In genomic region chr10:96513686-96514551, GRCh38 we compare ENCODE assay signal across 8 cellular contexts. TPM values are rescaled to one million over a fixed set of nuclear protein-coding genes. Genes with fewer than 3 reads are reported as not detected.
A peak's percentile ranks its signal among the peaks of the same experiment; 100 is the strongest.
DNase-seq lines count a peak whose midpoint lies in the region; ATAC-seq, FAIRE-seq and TF ChIP-seq lines count a peak whose summit lies in the region.

TSS of gene TLL2 (minus strand) at chr10:96513926. CDS start at chr10:96513685, 241 bp downstream.

- H3K9me3 ChIP-seq in HCT116 (ENCODE audit: control insufficient read depth in 1 of 2, insufficient read depth in 1 of 2, low read depth in 1 of 2, low read length in 2 of 2), result no peaks in the 10 kb centered on the region
- H3K9me3 ChIP-seq in MM.1S (replicated peaks; ENCODE audit: insufficient read depth, low read length), result no peaks in the 10 kb centered on the region
- H3K9me3 ChIP-seq in SJCRH30 (replicated peaks), result no peaks in the 10 kb centered on the region

- CTCF ChIA-PET in GM10248 (lab: Yijun Ruan, JAX) (interaction anchor here (0.6 to 3.7 kb wide), 28 partner anchors 9 to 711 kb away, joined by 3 to 22 read pairs (median 4); no protein-coding TSS in a partner anchor), HCT116 (lab: Charles Lee) (interaction anchor here (0.7 to 2.8 kb wide), 12 partner anchors 10 to 144 kb away, joined by 3 to 11 read pairs (median 4); no protein-coding TSS in a partner anchor)

- TF ChIP-seq CTCF in GM10248 (IDR thresholded peaks at IDR 0.05; ENCODE audit: control extremely low read depth, extremely low read depth, low read depth, missing control alignments) (peak; percentile 53), HCT116 (IDR thresholded peaks at IDR 0.05 in 2 of 3, conservative IDR thresholded peaks at IDR 0.05 in 1 of 3; ENCODE audit: borderline replicate concordance in 1 of 3, insufficient read depth in 1 of 3, low read depth in 2 of 3, low read length in 2 of 3) (peak; percentile 40 to 67 (median 55)), MM.1S (IDR thresholded peaks at IDR 0.05; ENCODE audit: low read length) (peak; percentile 50), omental fat pad (IDR thresholded peaks at IDR 0.05) (no peak)

- ATAC-seq in HCT116 (peak; percentile 96), omental fat pad (ENCODE audit: low FRiP score) (peak; percentile 96)

- no peaks in the 10 kb centered on the region for H3K9me3 Mint-ChIP-seq in activated naive CD4-positive, alpha-beta T cell treated with anti-CD3 and anti-CD28 coated beads, Interleukin-2, amount 50 U/mL, for 24 hours

- H3K4me1 ChIP-seq in HCT116 (ENCODE audit: control insufficient read depth in 1 of 2, insufficient read depth in 2 of 2, low read length in 2 of 2) (peaks cover 0 to 21% of the 10 kb centered on the region in 2 experiments; a peak in 2 of 4 replicates), MM.1S (ENCODE audit: low read length) (peaks cover 13% of the 10 kb centered on the region), SJCRH30 (peaks cover 7% of the 10 kb centered on the region)

- H3K9me2 ChIP-seq in HCT116 (ENCODE audit: insufficient read depth) (no peaks in the 10 kb centered on the region), MM.1S (replicated peaks; ENCODE audit: insufficient read depth, low read length) (no peaks in the 10 kb centered on the region)

- H3K9ac ChIP-seq in HCT116 (ENCODE audit: low read length) (peak within 1 kb of the TSS; percentile 44; the same call in 1 of the 2 replicates), MM.1S (ENCODE audit: low read length) (peak within 1 kb of the TSS; percentile 16; the same call in 1 of the 2 replicates)

- DNase-seq in GM10248 (ENCODE audit: extremely low spot score) (peak; percentile 89), HCT116 (ENCODE audit: low read depth, low spot score) (peak; percentile 59), MM.1S (peak; percentile 91), SJCRH30 (peak; percentile 88 to 91), head of caudate nucleus (peak; percentile 76 to 96 (median 90)), omental fat pad (ENCODE audit: low spot score) (peak; percentile 54), urothelium cell line (ENCODE audit: low spot score) (peak; percentile 92)

- H3K79me2 ChIP-seq in HCT116 (ENCODE audit: insufficient read depth, low read length) (no peaks in the 10 kb centered on the region), MM.1S (ENCODE audit: low read length) (no peaks in the 10 kb centered on the region)

- peaks cover 2% of the 10 kb centered on the region for H3K36me3 Mint-ChIP-seq in activated naive CD4-positive, alpha-beta T cell treated with anti-CD3 and anti-CD28 coated beads, Interleukin-2, amount 50 U/mL, for 24 hours

- peak; percentile 60 for TF ChIP-seq RAD21 in HCT116 (IDR thresholded peaks at IDR 0.05; ENCODE audit: low read depth)

- peak; percentile 30 for FAIRE-seq in urothelium cell line (lab: Jason Lieb, UNC)

- H4K20me1 ChIP-seq in HCT116 (ENCODE audit: insufficient read depth) (no peaks in the 10 kb centered on the region), MM.1S (ENCODE audit: insufficient read depth, low read length) (no peaks in the 10 kb centered on the region)

- H2AFZ ChIP-seq in HCT116 (ENCODE audit: low read depth, low read length, poor library complexity, severe bottlenecking), result no peak within 1 kb of the TSS
- H2AFZ ChIP-seq in MM.1S (ENCODE audit: low read length), result peak within 1 kb of the TSS; percentile 84

- H3K4me2 ChIP-seq in HCT116 (ENCODE audit: low read length) (peak within 1 kb of the TSS; percentile 90), MM.1S (ENCODE audit: low read depth, low read length) (peak within 1 kb of the TSS; percentile 99)

- H3K4me3 ChIP-seq in HCT116 (replicated peaks in 1 of 2; ENCODE audit: low read depth in 1 of 2, low read length in 2 of 2) (peak within 1 kb of the TSS; percentile 35 to 58), MM.1S (ENCODE audit: low read length) (peak within 1 kb of the TSS; percentile 73), SJCRH30 (peak within 1 kb of the TSS; percentile 75)

- no peak within 1 kb of the TSS for H3K27ac Mint-ChIP-seq in activated naive CD4-positive, alpha-beta T cell treated with anti-CD3 and anti-CD28 coated beads, Interleukin-2, amount 50 U/mL, for 24 hours

- H3K27me3 ChIP-seq in HCT116 (ENCODE audit: insufficient read depth, low read length) (no peaks in the 10 kb centered on the region), MM.1S (replicated peaks; ENCODE audit: insufficient read depth, low read length) (peaks cover 15% of the 10 kb centered on the region), SJCRH30 (no peaks in the 10 kb centered on the region)

- peaks cover 19% of the 10 kb centered on the region for H3K27me3 Mint-ChIP-seq in activated naive CD4-positive, alpha-beta T cell treated with anti-CD3 and anti-CD28 coated beads, Interleukin-2, amount 50 U/mL, for 24 hours

- POLR2A ChIA-PET in GM10248 (lab: Yijun Ruan, JAX), result interaction anchor here (0.5 kb wide), 1 partner anchor 294 kb away, joined by 4 read pairs; no protein-coding TSS in a partner anchor
- POLR2A ChIA-PET in HCT116 (lab: Charles Lee), result no interaction called here

- peak within 1 kb of the TSS; percentile 82 for H3K4me3 Mint-ChIP-seq in activated naive CD4-positive, alpha-beta T cell treated with anti-CD3 and anti-CD28 coated beads, Interleukin-2, amount 50 U/mL, for 24 hours

- peaks cover 11% of the 10 kb centered on the region for H3K4me1 Mint-ChIP-seq in activated naive CD4-positive, alpha-beta T cell treated with anti-CD3 and anti-CD28 coated beads, Interleukin-2, amount 50 U/mL, for 24 hours

- intact Hi-C loops in HCT116 (cut with micrococcal nuclease), result no loop called here
- intact Hi-C loops in head of caudate nucleus (cut with DNase I), result loop anchor here (5.0 kb wide), 1 partner anchor 117 kb away; no protein-coding TSS in a partner anchor

- RAD21 ChIA-PET in HCT116 (lab: Charles Lee; ENCODE audit: low non-redundant PET in 1 of 2, low total read pairs in 2 of 2, uncharacterized antibody in 2 of 2, unreplicated experiment in 2 of 2), result interaction anchor here in 1 of 2 experiments (0.6 kb wide), 1 partner anchor 133 kb away, joined by 3 read pairs; no protein-coding TSS in a partner anchor

- H3K27ac ChIP-seq in HCT116 (ENCODE audit: low read depth, low read length) (no peak within 1 kb of the TSS), MM.1S (ENCODE audit: low read length) (no peak within 1 kb of the TSS), SJCRH30 (peak within 1 kb of the TSS; percentile 89)

- H3F3A ChIP-seq in MM.1S (ENCODE audit: insufficient read depth, low read length), result peaks cover 17% of the 10 kb centered on the region; the same call in 1 of the 2 replicates

- H3K36me3 ChIP-seq in HCT116 (ENCODE audit: control insufficient read depth in 1 of 2, insufficient read depth in 2 of 2, low read length in 2 of 2) (no peaks in the 10 kb centered on the region), MM.1S (replicated peaks; ENCODE audit: insufficient read depth, low read length) (no peaks in the 10 kb centered on the region), SJCRH30 (no peaks in the 10 kb centered on the region)

- no peak for TF ChIP-seq POLR2A in HCT116 (IDR thresholded peaks at IDR 0.05; ENCODE audit: borderline replicate concordance, extremely low read depth, insufficient read depth, insufficient read length)

- BruUV-seq in HCT116 (replicated peaks; lab: Mats Ljungman, UMichigan), result no TSS peak

TF ChIP-seq in HCT116, 20 proteins besides CTCF, POLR2A, EP300 and RAD21:
- TF ChIP-seq MAX (IDR thresholded peaks at IDR 0.05) (peak; percentile 84), CBX3 (IDR thresholded peaks at IDR 0.05; ENCODE audit: low read depth) (peak; percentile 53; the same call in 1 of the 2 replicates), POLR2AphosphoS5 (IDR thresholded peaks at IDR 0.05; ENCODE audit: low read depth, low read length) (peak; percentile 68)
- TF ChIP-seq, protein P1, sequence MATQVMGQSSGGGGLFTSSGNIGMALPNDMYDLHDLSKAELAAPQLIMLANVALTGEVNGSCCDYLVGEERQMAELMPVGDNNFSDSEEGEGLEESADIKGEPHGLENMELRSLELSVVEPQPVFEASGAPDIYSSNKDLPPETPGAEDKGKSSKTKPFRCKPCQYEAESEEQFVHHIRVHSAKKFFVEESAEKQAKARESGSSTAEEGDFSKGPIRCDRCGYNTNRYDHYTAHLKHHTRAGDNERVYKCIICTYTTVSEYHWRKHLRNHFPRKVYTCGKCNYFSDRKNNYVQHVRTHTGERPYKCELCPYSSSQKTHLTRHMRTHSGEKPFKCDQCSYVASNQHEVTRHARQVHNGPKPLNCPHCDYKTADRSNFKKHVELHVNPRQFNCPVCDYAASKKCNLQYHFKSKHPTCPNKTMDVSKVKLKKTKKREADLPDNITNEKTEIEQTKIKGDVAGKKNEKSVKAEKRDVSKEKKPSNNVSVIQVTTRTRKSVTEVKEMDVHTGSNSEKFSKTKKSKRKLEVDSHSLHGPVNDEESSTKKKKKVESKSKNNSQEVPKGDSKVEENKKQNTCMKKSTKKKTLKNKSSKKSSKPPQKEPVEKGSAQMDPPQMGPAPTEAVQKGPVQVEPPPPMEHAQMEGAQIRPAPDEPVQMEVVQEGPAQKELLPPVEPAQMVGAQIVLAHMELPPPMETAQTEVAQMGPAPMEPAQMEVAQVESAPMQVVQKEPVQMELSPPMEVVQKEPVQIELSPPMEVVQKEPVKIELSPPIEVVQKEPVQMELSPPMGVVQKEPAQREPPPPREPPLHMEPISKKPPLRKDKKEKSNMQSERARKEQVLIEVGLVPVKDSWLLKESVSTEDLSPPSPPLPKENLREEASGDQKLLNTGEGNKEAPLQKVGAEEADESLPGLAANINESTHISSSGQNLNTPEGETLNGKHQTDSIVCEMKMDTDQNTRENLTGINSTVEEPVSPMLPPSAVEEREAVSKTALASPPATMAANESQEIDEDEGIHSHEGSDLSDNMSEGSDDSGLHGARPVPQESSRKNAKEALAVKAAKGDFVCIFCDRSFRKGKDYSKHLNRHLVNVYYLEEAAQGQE (IDR thresholded peaks at IDR 0.05; ENCODE audit: low read depth), result no peak

RNA-seq across cellular contexts. Expression of gene TLL2, which starts in this region (rescaled TPM):
- 1.3 TPM for total RNA-seq in HCT116 (2021; ENCODE audit: unreplicated experiment)
- 0.31 and 0.39 TPM in 2 replicates for polyA plus RNA-seq in HCT116 (2012)
- total RNA-seq in SJCRH30 (2014; rRNA removed; shearing (Covaris generic)), result 9.2 and 10.3 TPM in 2 replicates
- under 1 TPM in 1 of 4 donors, not detected in 3; 0.16 TPM for total RNA-seq in omental fat pad

Comparison
In these comparisons a context has a peak if more than half of its experiments do, and no peak if none do; other contexts are left out.
1. Peak in DNase-seq and ATAC-seq in omental fat pad; RNA of the gene not detected or under 1 TPM.
2. CTCF ChIP-seq: peak in GM10248 (single experiment), HCT116 (3 of 3) and MM.1S (single experiment); none in omental fat pad (0 of 3).
3. Peak in every context shown above with its lines, with median percentiles within 50 percentile points of each other: DNase-seq and H3K4me3 ChIP-seq.